Comparison of ENCODE assay signal across 8 cellular contexts in genomic region chr3:192409838-192410683, GRCh38.
DNase-seq lines count a peak whose midpoint lies in the region; ATAC-seq, FAIRE-seq and TF ChIP-seq lines count a peak whose summit lies in the region.

No MANE protein-coding gene starts in this region.

- no peaks in the 10 kb centered on the region for H3K36me3 ChIP-seq in astrocyte (ENCODE audit: insufficient read depth, low read length)
- no peaks in the 10 kb centered on the region for H3K36me3 ChIP-seq in kidney epithelial cell (ENCODE audit: control insufficient read depth, insufficient read depth, low read length)
- H3K36me3 ChIP-seq in tibial artery: no peaks in the 10 kb centered on the region

- no peak overlapping the region for H3K27ac Mint-ChIP-seq in astrocyte (ENCODE audit: unreplicated experiment)

- TF ChIP-seq CTCF in astrocyte (IDR thresholded peaks at IDR 0.05; ENCODE audit: insufficient read depth, low read depth, low read length) (no peak), kidney epithelial cell (IDR thresholded peaks at IDR 0.05; ENCODE audit: insufficient read depth, low read length, poor library complexity, severe bottlenecking) (no peak), tibial artery (IDR thresholded peaks at IDR 0.05) (no peak)

- no peaks in the 10 kb centered on the region for H3K79me2 ChIP-seq in astrocyte (ENCODE audit: insufficient read depth, low read length)

- H3K36me3 Mint-ChIP-seq in astrocyte (ENCODE audit: low read depth, unreplicated experiment): no peaks in the 10 kb centered on the region

- ATAC-seq in HG02938 (IDR thresholded peaks at IDR 0.05; ENCODE audit: unreplicated experiment): peak; percentile 17
- ATAC-seq in HG03196 (IDR thresholded peaks at IDR 0.05; ENCODE audit: unreplicated experiment): no peak
- no peak for ATAC-seq in GM19467 (IDR thresholded peaks at IDR 0.05; ENCODE audit: unreplicated experiment)
- no peak for ATAC-seq in HG03565 (IDR thresholded peaks at IDR 0.05; ENCODE audit: unreplicated experiment)

- no peak overlapping the region for H3K27ac ChIP-seq in astrocyte (ENCODE audit: low read depth, low read length)
- no peak overlapping the region for H3K27ac ChIP-seq in tibial artery

- H3K27me3 ChIP-seq in astrocyte (ENCODE audit: insufficient read depth, low read length) (peaks cover 10% of the 10 kb centered on the region), kidney epithelial cell (ENCODE audit: control insufficient read depth, insufficient read depth, low read length) (peaks cover 4% of the 10 kb centered on the region), tibial artery (peaks cover 0 to 32% of the 10 kb centered on the region in 2 donors)

- H3K4me3 Mint-ChIP-seq in astrocyte (ENCODE audit: unreplicated experiment): peak overlapping the region; percentile 69

- no peaks in the 10 kb centered on the region for H3K4me1 Mint-ChIP-seq in astrocyte (ENCODE audit: low read depth, unreplicated experiment)

- no peaks in the 10 kb centered on the region for H4K20me1 ChIP-seq in astrocyte (ENCODE audit: insufficient read depth, low read length)

- H3K4me2 ChIP-seq in astrocyte (ENCODE audit: low read length): peak overlapping the region; percentile 87

- intact Hi-C loops in tibial artery (cut with DNase I; ENCODE audit: low total_unique reads): no loop called here

- H3K4me3 ChIP-seq in astrocyte (ENCODE audit: insufficient read depth, low read depth, low read length) (peak overlapping the region; percentile 60), kidney epithelial cell (ENCODE audit: low read depth, low read length) (peak overlapping the region; percentile 58), tibial artery (peak overlapping the region; percentile 43 to 55)

- peak overlapping the region; percentile 63 for H3K9ac ChIP-seq in astrocyte (ENCODE audit: low read length)

- peak; percentile 14 for DNase-seq in DMS153 (lab: John Stamatoyannopoulos, UW)
- peak; percentile 43 for DNase-seq in astrocyte (ENCODE audit: low read depth)
- no peak for DNase-seq in kidney epithelial cell (ENCODE audit: low read depth)
- DNase-seq in tibial artery: no peak

- H3K9me3 ChIP-seq in astrocyte (ENCODE audit: insufficient read depth, low read depth, low read length) (no peaks in the 10 kb centered on the region), tibial artery (no peaks in the 10 kb centered on the region)

- H3K4me1 ChIP-seq in astrocyte (ENCODE audit: insufficient read depth, low read length) (peaks cover 9% of the 10 kb centered on the region), tibial artery (peaks cover 0 to 27% (median 14%) of the 10 kb centered on the region in 4 donors)

- no peaks in the 10 kb centered on the region for H3K9me3 Mint-ChIP-seq in astrocyte (ENCODE audit: unreplicated experiment)

- peaks cover 34% of the 10 kb centered on the region for H3K27me3 Mint-ChIP-seq in astrocyte (ENCODE audit: low read depth, unreplicated experiment)

- no peak for FAIRE-seq in astrocyte (lab: Jason Lieb, UNC)

- peak overlapping the region; percentile 90 for H2AFZ ChIP-seq in astrocyte (ENCODE audit: low read depth, low read length)

Comparison
In these comparisons a context has a peak if more than half of its experiments do, and no peak if none do; other contexts are left out.
1. DNase-seq: peak in DMS153 (single experiment) and astrocyte (single experiment); none in kidney epithelial cell (single experiment) and tibial artery (0 of 2).
2. Peak in every context shown above with its lines, with median percentiles within 50 percentile points of each other: H3K4me3 ChIP-seq.